ENCODE assay signal across 24 cellular contexts in genomic region chr2:56217106-56217505, GRCh38. TPM values are rescaled to one million over a fixed set of nuclear protein-coding genes. Genes with fewer than 3 reads are reported as not detected.
"Had no signal": no experiment of that assay in that cellular context is flagged by ENCODE, and none has a peak within 500 bp of the region (broad histone marks: within the 10 kb centered on the region; RNA-seq: fewer than 3 reads in every experiment).

No MANE protein-coding gene starts in this region.

- H2AFZ ChIP-seq: hepatocyte had no signal

- H3K9me3 Mint-ChIP-seq: activated CD4-positive, alpha-beta memory T cell treated with anti-CD3 and anti-CD28 coated beads, Interleukin-2, amount 10 ng/mL, durations not matched to agents 7 days and 5 days; activated T-helper 17 cell treated with anti-CD3 and anti-CD28 coated beads, Interleukin-2, amount 50 U/mL, for 72 hours; type B pancreatic cell had no signal

- H3K4me2 ChIP-seq: hepatocyte had no signal

- H3K27me3 Mint-ChIP-seq: activated CD4-positive, alpha-beta memory T cell treated with anti-CD3 and anti-CD28 coated beads, Interleukin-2, amount 10 ng/mL, durations not matched to agents 7 days and 5 days; activated CD8-positive, alpha-beta memory T cell treated with anti-CD3 and anti-CD28 coated beads, Interleukin-2, amount 10 ng/mL, durations not matched to agents 7 days and 5 days; activated naive CD8-positive, alpha-beta T cell treated with anti-CD3 and anti-CD28 coated beads for 36 hours; activated T-helper 17 cell treated with anti-CD3 and anti-CD28 coated beads, Interleukin-2, amount 50 U/mL, for 72 hours; dendritic cell treated with granulocyte-macrophage colony-stimulating factor and Interleukin-4, amounts not matched to agents 40 ng/mL and 50 ng/mL, for 4 days; naive thymus-derived CD8-positive, alpha-beta T cell; type B pancreatic cell had no signal

- H3K36me3 Mint-ChIP-seq: activated CD8-positive, alpha-beta memory T cell treated with anti-CD3 and anti-CD28 coated beads, Interleukin-2, amount 10 ng/mL, durations not matched to agents 7 days and 5 days; activated naive CD8-positive, alpha-beta T cell treated with anti-CD3 and anti-CD28 coated beads for 36 hours; memory B cell; naive thymus-derived CD8-positive, alpha-beta T cell; stimulated activated effector memory CD8-positive, alpha-beta T cell treated with anti-CD3 and anti-CD28 coated beads, Interleukin-12 subunit alpha, Interleukin-12 subunit beta, amount 100 ng/mL, for 72 hours; type B pancreatic cell had no signal

- DNase-seq: activated CD4-positive, alpha-beta memory T cell treated with anti-CD3 and anti-CD28 coated beads, Interleukin-2, amount 10 ng/mL, durations not matched to agents 7 days and 5 days; activated CD4-positive, alpha-beta T cell treated with anti-CD3 and anti-CD28 coated beads for 48 hours; activated CD4-positive, CD25-positive, alpha-beta regulatory T cell; activated CD8-positive, alpha-beta memory T cell treated with anti-CD3 and anti-CD28 coated beads, Interleukin-2, amount 10 ng/mL, durations not matched to agents 7 days and 5 days; activated naive CD4-positive, alpha-beta T cell; activated naive CD8-positive, alpha-beta T cell treated with anti-CD3 and anti-CD28 coated beads for 36 hours; activated T-cell treated with anti-CD3 and anti-CD28 coated beads, Interleukin-2, amount 50 U/mL, for 1 hour; amygdala; effector CD8-positive, alpha-beta T cell; esophagus squamous epithelium; left ventricle myocardium inferior; naive thymus-derived CD8-positive, alpha-beta T cell; pancreas; stimulated activated CD4-positive, alpha-beta T cell treated with anti-CD3 and anti-CD28 coated beads, Interleukin-4, amount 100 ng/mL, for 24 hours; stomach; testis had no signal

- H3K79me2 ChIP-seq: hepatocyte had no signal

- H3K9me3 ChIP-seq: esophagus squamous epithelium, pancreas, stomach, testis had no signal

- H3K4me3 ChIP-seq: cardiac muscle cell, esophagus squamous epithelium, hepatocyte, left ventricle myocardium inferior, pancreas, stomach, testis had no signal

- H3K4me1 Mint-ChIP-seq: activated CD4-positive, alpha-beta memory T cell treated with anti-CD3 and anti-CD28 coated beads, Interleukin-2, amount 10 ng/mL, durations not matched to agents 7 days and 5 days; activated CD8-positive, alpha-beta memory T cell treated with anti-CD3 and anti-CD28 coated beads, Interleukin-2, amount 10 ng/mL, durations not matched to agents 7 days and 5 days; activated naive CD8-positive, alpha-beta T cell treated with anti-CD3 and anti-CD28 coated beads for 36 hours; activated T-helper 17 cell treated with anti-CD3 and anti-CD28 coated beads, Interleukin-2, amount 50 U/mL, for 72 hours; memory B cell; naive thymus-derived CD8-positive, alpha-beta T cell; stimulated activated effector memory CD8-positive, alpha-beta T cell treated with anti-CD3 and anti-CD28 coated beads, Interleukin-12 subunit alpha, Interleukin-12 subunit beta, amount 100 ng/mL, for 72 hours had no signal

- H3K36me3 ChIP-seq: cardiac muscle cell, esophagus squamous epithelium, left ventricle myocardium inferior, pancreas, stomach had no signal

- H3K27ac Mint-ChIP-seq: activated CD4-positive, alpha-beta memory T cell treated with anti-CD3 and anti-CD28 coated beads, Interleukin-2, amount 10 ng/mL, durations not matched to agents 7 days and 5 days; activated CD8-positive, alpha-beta memory T cell treated with anti-CD3 and anti-CD28 coated beads, Interleukin-2, amount 10 ng/mL, durations not matched to agents 7 days and 5 days; activated naive CD8-positive, alpha-beta T cell treated with anti-CD3 and anti-CD28 coated beads for 36 hours; activated T-helper 17 cell treated with anti-CD3 and anti-CD28 coated beads, Interleukin-2, amount 50 U/mL, for 72 hours; dendritic cell treated with granulocyte-macrophage colony-stimulating factor and Interleukin-4, amounts not matched to agents 40 ng/mL and 50 ng/mL, for 4 days; memory B cell; naive thymus-derived CD8-positive, alpha-beta T cell; stimulated activated effector memory CD8-positive, alpha-beta T cell treated with anti-CD3 and anti-CD28 coated beads, Interleukin-12 subunit alpha, Interleukin-12 subunit beta, amount 100 ng/mL, for 72 hours; type B pancreatic cell had no signal

- ATAC-seq: activated CD8-positive, alpha-beta memory T cell treated with anti-CD3 and anti-CD28 coated beads, Interleukin-2, amount 10 ng/mL, durations not matched to agents 7 days and 5 days; activated T-helper 17 cell treated with anti-CD3 and anti-CD28 coated beads, Interleukin-2, amount 50 U/mL, for 72 hours; naive thymus-derived CD8-positive, alpha-beta T cell; pancreas; sciatic nerve; stimulated activated effector memory CD8-positive, alpha-beta T cell treated with anti-CD3 and anti-CD28 coated beads, Interleukin-12 subunit alpha, Interleukin-12 subunit beta, amount 100 ng/mL, for 72 hours had no signal

- H3K4me3 Mint-ChIP-seq: activated CD4-positive, alpha-beta memory T cell treated with anti-CD3 and anti-CD28 coated beads, Interleukin-2, amount 10 ng/mL, durations not matched to agents 7 days and 5 days; activated CD8-positive, alpha-beta memory T cell treated with anti-CD3 and anti-CD28 coated beads, Interleukin-2, amount 10 ng/mL, durations not matched to agents 7 days and 5 days; activated naive CD8-positive, alpha-beta T cell treated with anti-CD3 and anti-CD28 coated beads for 36 hours; activated T-helper 17 cell treated with anti-CD3 and anti-CD28 coated beads, Interleukin-2, amount 50 U/mL, for 72 hours; dendritic cell treated with granulocyte-macrophage colony-stimulating factor and Interleukin-4, amounts not matched to agents 40 ng/mL and 50 ng/mL, for 4 days; memory B cell; naive thymus-derived CD8-positive, alpha-beta T cell; stimulated activated effector memory CD8-positive, alpha-beta T cell treated with anti-CD3 and anti-CD28 coated beads, Interleukin-12 subunit alpha, Interleukin-12 subunit beta, amount 100 ng/mL, for 72 hours; type B pancreatic cell had no signal

- H3K4me1 ChIP-seq: esophagus squamous epithelium, pancreas, stomach, testis had no signal

- H3K27me3 ChIP-seq: cardiac muscle cell, esophagus squamous epithelium, hepatocyte, pancreas, stomach, testis had no signal

- H3K27ac ChIP-seq: cardiac muscle cell, esophagus squamous epithelium, hepatocyte, left ventricle myocardium inferior, pancreas, stomach, testis had no signal

RNA-seq across cellular contexts. Expression of gene CCDC85A, which starts 33.3 kb away (rescaled TPM):
- total RNA-seq: activated CD4-positive, alpha-beta memory T cell treated with anti-CD3 and anti-CD28 coated beads, Interleukin-2, amount 10 ng/mL, durations not matched to agents 7 days and 5 days; activated CD8-positive, alpha-beta memory T cell treated with anti-CD3 and anti-CD28 coated beads, Interleukin-2, amount 10 ng/mL, durations not matched to agents 7 days and 5 days; activated naive CD8-positive, alpha-beta T cell treated with anti-CD3 and anti-CD28 coated beads for 36 hours; activated T-helper 17 cell treated with anti-CD3 and anti-CD28 coated beads, Interleukin-2, amount 50 U/mL, for 72 hours; naive thymus-derived CD8-positive, alpha-beta T cell had no signal
- polyA plus RNA-seq: naive thymus-derived CD8-positive, alpha-beta T cell had no signal
